Comparison of ENCODE assay signal across 8 cellular contexts in genomic region chr11:1827095-1827797, GRCh38. TPM values are rescaled to one million over a fixed set of nuclear protein-coding genes. Genes with fewer than 3 reads are reported as not detected.
DNase-seq lines count a peak whose midpoint lies in the region; ATAC-seq and TF ChIP-seq lines count a peak whose summit lies in the region.

No MANE protein-coding gene starts in this region.

- no peaks in the 10 kb centered on the region for H3K27me3 Mint-ChIP-seq in type B pancreatic cell

- no peak for TF ChIP-seq POLR2A in erythroblast (IDR thresholded peaks at IDR 0.05; ENCODE audit: low read length)

- no peaks in the 10 kb centered on the region for H3K9me3 Mint-ChIP-seq in type B pancreatic cell
- H3K9me3 Mint-ChIP-seq in activated naive CD4-positive, alpha-beta T cell treated with anti-CD3 and anti-CD28 coated beads, Interleukin-2, amount 50 U/mL, for 72 hours = no peaks in the 10 kb centered on the region

- peaks cover 3% of the 10 kb centered on the region for H3K4me1 Mint-ChIP-seq in type B pancreatic cell (ENCODE audit: unreplicated experiment)

- TF ChIP-seq CTCF in type B pancreatic cell (conservative IDR thresholded peaks at IDR 0.05) = no peak

- ATAC-seq in activated naive CD4-positive, alpha-beta T cell treated with anti-CD3 and anti-CD28 coated beads, Interleukin-2, amount 50 U/mL, for 72 hours = no peak

- H3K4me3 Mint-ChIP-seq in type B pancreatic cell = no peak overlapping the region

- no peak overlapping the region for H3K27ac Mint-ChIP-seq in type B pancreatic cell
- H3K27ac Mint-ChIP-seq in activated naive CD4-positive, alpha-beta T cell treated with anti-CD3 and anti-CD28 coated beads, Interleukin-2, amount 50 U/mL, for 72 hours = no peak overlapping the region

- no peaks in the 10 kb centered on the region for H3K36me3 Mint-ChIP-seq in type B pancreatic cell
- H3K36me3 Mint-ChIP-seq in activated naive CD4-positive, alpha-beta T cell treated with anti-CD3 and anti-CD28 coated beads, Interleukin-2, amount 50 U/mL, for 72 hours = no peaks in the 10 kb centered on the region

- DNase-seq in NCI-H1436 (lab: John Stamatoyannopoulos, UW) = peak; percentile 7
- no peak for DNase-seq in NCI-H1436 treated with DMSO at 0.1 percent for 48 hours (lab: John Stamatoyannopoulos, UW)
- peak; percentile 42 for DNase-seq in amniotic stem cell (lab: John Stamatoyannopoulos, UW)
- peak; percentile 43 for DNase-seq in iris pigment epithelial cell (ENCODE audit: low read depth)
- DNase-seq in type B pancreatic cell (ENCODE audit: extremely low spot score, unreplicated experiment) = peak; percentile 69
- no peak for DNase-seq in stimulated activated CD4-positive, alpha-beta T cell treated with anti-CD3 and anti-CD28 coated beads, Interleukin-4, amount 100 ng/mL, for 4 hours
- no peak for DNase-seq in erythroblast (lab: John Stamatoyannopoulos, UW)
- no peak for DNase-seq in activated naive CD4-positive, alpha-beta T cell treated with anti-CD3 and anti-CD28 coated beads, Interleukin-2, amount 50 U/mL, for 72 hours (ENCODE audit: low spot score in 2 of 2)

RNA-seq across cellular contexts. Expression of gene SYT8, which starts 7.5 kb away (rescaled TPM):
- 4.5 and 7.9 TPM in 2 replicates for total RNA-seq in type B pancreatic cell (ENCODE audit: low replicate concordance)
- not detected for total RNA-seq in activated naive CD4-positive, alpha-beta T cell treated with anti-CD3 and anti-CD28 coated beads, Interleukin-2, amount 50 U/mL, for 72 hours

RNA-seq across cellular contexts. Expression of gene TNNI2, which starts 11.5 kb away (rescaled TPM):
- 1.7 and 3.9 TPM in 2 replicates for total RNA-seq in type B pancreatic cell (ENCODE audit: low replicate concordance)
- not detected for total RNA-seq in activated naive CD4-positive, alpha-beta T cell treated with anti-CD3 and anti-CD28 coated beads, Interleukin-2, amount 50 U/mL, for 72 hours

RNA-seq across cellular contexts. Expression of gene LSP1, which starts 25.6 kb away (rescaled TPM):
- 0.50 and 0.53 TPM in 2 replicates for total RNA-seq in type B pancreatic cell (ENCODE audit: low replicate concordance)
- total RNA-seq in activated naive CD4-positive, alpha-beta T cell treated with anti-CD3 and anti-CD28 coated beads, Interleukin-2, amount 50 U/mL, for 72 hours = 100 to 1,000 TPM; 102 to 263 TPM

Comparison
In these comparisons a context has a peak if more than half of its experiments do, and no peak if none do; other contexts are left out.
1. DNase-seq: peak in NCI-H1436 (single experiment), amniotic stem cell (single experiment), iris pigment epithelial cell (single experiment) and type B pancreatic cell (single experiment); none in NCI-H1436 treated with DMSO at 0.1 percent for 48 hours (single experiment), stimulated activated CD4-positive, alpha-beta T cell treated with anti-CD3 and anti-CD28 coated beads, Interleukin-4, amount 100 ng/mL, for 4 hours (0 of 2), erythroblast (0 of 2) and activated naive CD4-positive, alpha-beta T cell treated with anti-CD3 and anti-CD28 coated beads, Interleukin-2, amount 50 U/mL, for 72 hours (0 of 2).
2. RNA of gene LSP1, which starts 25.6 kb away (total RNA-seq): 102 to 263 TPM in activated naive CD4-positive, alpha-beta T cell treated with anti-CD3 and anti-CD28 coated beads, Interleukin-2, amount 50 U/mL, for 72 hours; 0.50 to 0.53 TPM in type B pancreatic cell; every median in the first group is over 10 times any median in the second.